In the genomic region with DNA sequence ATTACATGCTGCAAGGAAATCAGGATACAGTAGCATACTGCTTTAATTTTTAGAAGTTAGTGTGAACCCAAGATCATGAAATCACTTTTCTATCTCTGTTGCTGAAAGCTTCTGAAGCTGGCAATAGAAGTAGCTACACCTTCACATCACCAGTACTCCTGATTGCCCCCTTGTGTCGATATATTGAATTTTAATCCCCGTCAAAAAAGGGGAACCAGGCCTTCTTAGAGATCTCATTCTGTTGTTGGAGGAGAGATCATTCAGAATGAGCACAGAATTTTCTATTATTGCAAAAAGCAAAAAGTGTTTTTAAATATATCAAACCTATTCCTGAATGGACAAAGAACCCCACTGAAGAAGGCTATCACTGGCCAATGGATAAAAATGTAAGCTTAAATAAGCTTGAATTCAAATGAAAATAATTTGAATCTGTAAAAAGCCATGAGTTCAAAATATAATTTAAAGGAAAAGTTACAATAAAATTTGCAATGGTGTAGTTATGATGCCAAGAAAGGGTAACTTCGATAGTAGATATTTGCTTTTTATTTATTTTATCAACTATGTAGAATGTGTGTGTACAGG, we compare ENCODE assay signal across 9 cellular contexts. TPM values are rescaled to one million over a fixed set of nuclear protein-coding genes. Genes with fewer than 3 reads are reported as not detected.
DNase-seq lines count a peak whose midpoint lies in the region; ATAC-seq and TF ChIP-seq lines count a peak whose summit lies in the region.
"Had no signal": no experiment of that assay in that cellular context is flagged by ENCODE, and none has a peak within 500 bp of the region (broad histone marks: within the 10 kb centered on the region; RNA-seq: fewer than 3 reads in every experiment).

No MANE protein-coding gene starts in this region.

- H3K4me3 ChIP-seq in PC-9, result no peak overlapping the region

- CTCF ChIA-PET in PC-9 (lab: Charles Lee), result interaction anchor here (0.5 to 1.3 kb wide), 2 partner anchors 592 to 727 kb away, joined by 3 to 14 read pairs; no protein-coding TSS in a partner anchor

- H3K4me2 ChIP-seq in PC-9, result no peak overlapping the region

- H3K9me2 ChIP-seq in PC-9 (ENCODE audit: insufficient read depth), result no peaks in the 10 kb centered on the region

- BruUV-seq in PC-9 (replicated peaks; lab: Mats Ljungman, UMichigan), result no TSS peak

- no peaks in the 10 kb centered on the region for H3K4me1 ChIP-seq in PC-9 (replicated peaks; ENCODE audit: insufficient read depth)

- peak; percentile 93 for ATAC-seq in HG03565 (IDR thresholded peaks at IDR 0.05; ENCODE audit: unreplicated experiment)

- no peaks in the 10 kb centered on the region for H3K27me3 ChIP-seq in PC-9 (ENCODE audit: insufficient read depth, low read depth)
- H3K27me3 ChIP-seq: neutrophil had no signal

- no peaks in the 10 kb centered on the region for H3F3A ChIP-seq in PC-9 (ENCODE audit: insufficient read depth, low read depth)

- no peaks in the 10 kb centered on the region; the same call in 1 of the 2 replicates for H3K9me3 ChIP-seq in PC-9 (ENCODE audit: insufficient read depth, low read depth)
- H3K9me3 ChIP-seq: neutrophil had no signal

- H2AFZ ChIP-seq in PC-9, result no peak overlapping the region

- H3K79me2 ChIP-seq in PC-9 (ENCODE audit: low read depth), result no peaks in the 10 kb centered on the region

- H4K20me1 ChIP-seq in PC-9 (ENCODE audit: insufficient read depth), result no peaks in the 10 kb centered on the region

- DNase-seq in ELF-1 (ENCODE audit: low read depth, low spot score), result peak; percentile 27
- DNase-seq in GM20000 (ENCODE audit: low spot score), result peak; percentile 41
- peak in 1 of 2 experiments; percentile 5 for DNase-seq in PC-9
- peak; percentile 3 for DNase-seq in germinal center (ENCODE audit: low spot score)
- DNase-seq in stimulated activated CD4-positive, alpha-beta T cell treated with anti-CD3 and anti-CD28 coated beads, Interleukin-4, amount 100 ng/mL, for 24 hours, result no peak
- DNase-seq in posterior cingulate gyrus, result no peak
- DNase-seq in occipital lobe (lab: John Stamatoyannopoulos, UW), result no peak

- TF ChIP-seq CTCF in GM20000 (IDR thresholded peaks at IDR 0.05; ENCODE audit: extremely low read depth, missing control alignments) (peak; percentile 30), PC-9 (conservative IDR thresholded peaks at IDR 0.05) (peak; percentile 65)

- intact Hi-C loops in PC-9 (cut with micrococcal nuclease; ENCODE audit: unreplicated experiment) (loop anchor here (1.0 kb wide), 1 partner anchor 592 kb away; no protein-coding TSS in a partner anchor), posterior cingulate gyrus (cut with DNase I) (no loop called here)

- POLR2A ChIA-PET in PC-9 (lab: Charles Lee; ENCODE audit: unreplicated experiment), result interaction anchor here (0.5 kb wide), 1 partner anchor 11 kb away, joined by 3 read pairs; no protein-coding TSS in a partner anchor

- no peak overlapping the region for H3K27ac ChIP-seq in PC-9
- H3K27ac ChIP-seq: neutrophil had no signal

- no peaks in the 10 kb centered on the region for H3K36me3 ChIP-seq in PC-9 (ENCODE audit: low read depth)
- H3K36me3 ChIP-seq: neutrophil had no signal

RNA-seq across cellular contexts. Expression of a gene that starts 39.7 kb away (rescaled TPM):
- total RNA-seq in PC-9 (2021) (not detected in 2 replicates), occipital lobe (not detected)

Comparison
In these comparisons a context has a peak if more than half of its experiments do, and no peak if none do; other contexts are left out.
1. DNase-seq: peak in ELF-1 (single experiment), GM20000 (single experiment) and germinal center (single experiment); none in stimulated activated CD4-positive, alpha-beta T cell treated with anti-CD3 and anti-CD28 coated beads, Interleukin-4, amount 100 ng/mL, for 24 hours (single experiment), posterior cingulate gyrus (0 of 10) and occipital lobe (single experiment).